ENCODE assay signal across 1 cellular context in the genomic region with DNA sequence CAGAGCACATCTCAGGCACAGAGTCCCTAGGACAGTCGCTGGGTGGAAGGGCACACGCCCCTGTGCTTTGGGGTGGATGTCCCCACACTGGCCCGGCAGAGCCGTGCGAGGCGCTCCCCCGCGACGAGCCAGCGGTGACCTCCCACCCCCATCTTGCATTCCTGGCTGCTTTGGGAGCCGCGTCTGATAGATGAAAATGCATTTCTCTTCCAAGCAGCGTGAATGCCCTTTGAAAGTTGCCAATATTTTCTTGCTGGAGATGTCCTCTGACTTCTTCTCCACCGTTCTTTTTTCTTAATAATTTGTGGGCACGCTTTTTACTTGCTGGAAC.
TF ChIP-seq lines count a peak whose summit lies in the region.

No MANE protein-coding gene starts in this region.

TF ChIP-seq in GM23338, 12 proteins besides CTCF, POLR2A, EP300 and RAD21 (continued from another document):
- TF ChIP-seq, protein P1, sequence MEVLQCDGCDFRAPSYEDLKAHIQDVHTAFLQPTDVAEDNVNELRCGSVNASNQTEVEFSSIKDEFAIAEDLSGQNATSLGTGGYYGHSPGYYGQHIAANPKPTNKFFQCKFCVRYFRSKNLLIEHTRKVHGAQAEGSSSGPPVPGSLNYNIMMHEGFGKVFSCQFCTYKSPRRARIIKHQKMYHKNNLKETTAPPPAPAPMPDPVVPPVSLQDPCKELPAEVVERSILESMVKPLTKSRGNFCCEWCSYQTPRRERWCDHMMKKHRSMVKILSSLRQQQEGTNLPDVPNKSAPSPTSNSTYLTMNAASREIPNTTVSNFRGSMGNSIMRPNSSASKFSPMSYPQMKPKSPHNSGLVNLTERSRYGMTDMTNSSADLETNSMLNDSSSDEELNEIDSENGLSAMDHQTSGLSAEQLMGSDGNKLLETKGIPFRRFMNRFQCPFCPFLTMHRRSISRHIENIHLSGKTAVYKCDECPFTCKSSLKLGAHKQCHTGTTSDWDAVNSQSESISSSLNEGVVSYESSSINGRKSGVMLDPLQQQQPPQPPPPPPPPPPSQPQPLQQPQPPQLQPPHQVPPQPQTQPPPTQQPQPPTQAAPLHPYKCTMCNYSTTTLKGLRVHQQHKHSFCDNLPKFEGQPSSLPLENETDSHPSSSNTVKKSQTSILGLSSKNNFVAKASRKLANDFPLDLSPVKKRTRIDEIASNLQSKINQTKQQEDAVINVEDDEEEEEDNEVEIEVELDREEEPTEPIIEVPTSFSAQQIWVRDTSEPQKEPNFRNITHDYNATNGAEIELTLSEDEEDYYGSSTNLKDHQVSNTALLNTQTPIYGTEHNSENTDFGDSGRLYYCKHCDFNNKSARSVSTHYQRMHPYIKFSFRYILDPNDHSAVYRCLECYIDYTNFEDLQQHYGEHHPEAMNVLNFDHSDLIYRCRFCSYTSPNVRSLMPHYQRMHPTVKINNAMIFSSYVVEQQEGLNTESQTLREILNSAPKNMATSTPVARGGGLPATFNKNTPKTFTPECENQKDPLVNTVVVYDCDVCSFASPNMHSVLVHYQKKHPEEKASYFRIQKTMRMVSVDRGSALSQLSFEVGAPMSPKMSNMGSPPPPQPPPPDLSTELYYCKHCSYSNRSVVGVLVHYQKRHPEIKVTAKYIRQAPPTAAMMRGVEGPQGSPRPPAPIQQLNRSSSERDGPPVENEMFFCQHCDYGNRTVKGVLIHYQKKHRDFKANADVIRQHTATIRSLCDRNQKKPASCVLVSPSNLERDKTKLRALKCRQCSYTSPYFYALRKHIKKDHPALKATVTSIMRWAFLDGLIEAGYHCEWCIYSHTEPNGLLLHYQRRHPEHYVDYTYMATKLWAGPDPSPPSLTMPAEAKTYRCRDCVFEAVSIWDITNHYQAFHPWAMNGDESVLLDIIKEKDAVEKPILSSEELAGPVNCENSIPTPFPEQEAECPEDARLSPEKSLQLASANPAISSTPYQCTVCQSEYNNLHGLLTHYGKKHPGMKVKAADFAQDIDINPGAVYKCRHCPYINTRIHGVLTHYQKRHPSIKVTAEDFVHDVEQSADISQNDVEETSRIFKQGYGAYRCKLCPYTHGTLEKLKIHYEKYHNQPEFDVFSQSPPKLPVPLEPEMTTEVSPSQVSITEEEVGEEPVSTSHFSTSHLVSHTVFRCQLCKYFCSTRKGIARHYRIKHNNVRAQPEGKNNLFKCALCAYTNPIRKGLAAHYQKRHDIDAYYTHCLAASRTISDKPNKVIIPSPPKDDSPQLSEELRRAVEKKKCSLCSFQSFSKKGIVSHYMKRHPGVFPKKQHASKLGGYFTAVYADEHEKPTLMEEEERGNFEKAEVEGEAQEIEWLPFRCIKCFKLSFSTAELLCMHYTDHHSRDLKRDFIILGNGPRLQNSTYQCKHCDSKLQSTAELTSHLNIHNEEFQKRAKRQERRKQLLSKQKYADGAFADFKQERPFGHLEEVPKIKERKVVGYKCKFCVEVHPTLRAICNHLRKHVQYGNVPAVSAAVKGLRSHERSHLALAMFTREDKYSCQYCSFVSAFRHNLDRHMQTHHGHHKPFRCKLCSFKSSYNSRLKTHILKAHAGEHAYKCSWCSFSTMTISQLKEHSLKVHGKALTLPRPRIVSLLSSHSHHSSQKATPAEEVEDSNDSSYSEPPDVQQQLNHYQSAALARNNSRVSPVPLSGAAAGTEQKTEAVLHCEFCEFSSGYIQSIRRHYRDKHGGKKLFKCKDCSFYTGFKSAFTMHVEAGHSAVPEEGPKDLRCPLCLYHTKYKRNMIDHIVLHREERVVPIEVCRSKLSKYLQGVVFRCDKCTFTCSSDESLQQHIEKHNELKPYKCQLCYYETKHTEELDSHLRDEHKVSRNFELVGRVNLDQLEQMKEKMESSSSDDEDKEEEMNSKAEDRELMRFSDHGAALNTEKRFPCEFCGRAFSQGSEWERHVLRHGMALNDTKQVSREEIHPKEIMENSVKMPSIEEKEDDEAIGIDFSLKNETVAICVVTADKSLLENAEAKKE (CRISPR knock-in tag; IDR thresholded peaks at IDR 0.05) = no peak
- TF ChIP-seq ZNF114 (CRISPR knock-in tag; IDR thresholded peaks at IDR 0.05) = no peak
- TF ChIP-seq EZH2 (IDR thresholded peaks at IDR 0.05; ENCODE audit: low read depth, unreplicated experiment) = no peak
- TF ChIP-seq ZNF331 (CRISPR knock-in tag; IDR thresholded peaks at IDR 0.05; ENCODE audit: low read depth) = no peak
- TF ChIP-seq CREB1 (CRISPR knock-in tag; IDR thresholded peaks at IDR 0.05; ENCODE audit: low read depth) = no peak
- no peak for TF ChIP-seq STAT1 (IDR thresholded peaks at IDR 0.05; ENCODE audit: unreplicated experiment)
- no peak for TF ChIP-seq EZH2phosphoT487 (IDR thresholded peaks at IDR 0.05; ENCODE audit: unreplicated experiment)
- no peak for TF ChIP-seq POLR2AphosphoS5 (IDR thresholded peaks at IDR 0.05; ENCODE audit: low read depth)
